Comparison of ENCODE assay signal across 1 cellular context in genomic region chr5:75717082-75717922, GRCh38.
TF ChIP-seq lines count a peak whose summit lies in the region.

Gene POC5 (minus strand): TSS chr5:75717437. CDS start chr5:75712937, 4,500 bp downstream.

TF ChIP-seq in GM12878, 131 proteins besides CTCF, POLR2A, EP300 and RAD21 (continued from another document):
- TF ChIP-seq, protein P1, sequence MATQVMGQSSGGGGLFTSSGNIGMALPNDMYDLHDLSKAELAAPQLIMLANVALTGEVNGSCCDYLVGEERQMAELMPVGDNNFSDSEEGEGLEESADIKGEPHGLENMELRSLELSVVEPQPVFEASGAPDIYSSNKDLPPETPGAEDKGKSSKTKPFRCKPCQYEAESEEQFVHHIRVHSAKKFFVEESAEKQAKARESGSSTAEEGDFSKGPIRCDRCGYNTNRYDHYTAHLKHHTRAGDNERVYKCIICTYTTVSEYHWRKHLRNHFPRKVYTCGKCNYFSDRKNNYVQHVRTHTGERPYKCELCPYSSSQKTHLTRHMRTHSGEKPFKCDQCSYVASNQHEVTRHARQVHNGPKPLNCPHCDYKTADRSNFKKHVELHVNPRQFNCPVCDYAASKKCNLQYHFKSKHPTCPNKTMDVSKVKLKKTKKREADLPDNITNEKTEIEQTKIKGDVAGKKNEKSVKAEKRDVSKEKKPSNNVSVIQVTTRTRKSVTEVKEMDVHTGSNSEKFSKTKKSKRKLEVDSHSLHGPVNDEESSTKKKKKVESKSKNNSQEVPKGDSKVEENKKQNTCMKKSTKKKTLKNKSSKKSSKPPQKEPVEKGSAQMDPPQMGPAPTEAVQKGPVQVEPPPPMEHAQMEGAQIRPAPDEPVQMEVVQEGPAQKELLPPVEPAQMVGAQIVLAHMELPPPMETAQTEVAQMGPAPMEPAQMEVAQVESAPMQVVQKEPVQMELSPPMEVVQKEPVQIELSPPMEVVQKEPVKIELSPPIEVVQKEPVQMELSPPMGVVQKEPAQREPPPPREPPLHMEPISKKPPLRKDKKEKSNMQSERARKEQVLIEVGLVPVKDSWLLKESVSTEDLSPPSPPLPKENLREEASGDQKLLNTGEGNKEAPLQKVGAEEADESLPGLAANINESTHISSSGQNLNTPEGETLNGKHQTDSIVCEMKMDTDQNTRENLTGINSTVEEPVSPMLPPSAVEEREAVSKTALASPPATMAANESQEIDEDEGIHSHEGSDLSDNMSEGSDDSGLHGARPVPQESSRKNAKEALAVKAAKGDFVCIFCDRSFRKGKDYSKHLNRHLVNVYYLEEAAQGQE (IDR thresholded peaks at IDR 0.05; ENCODE audit: low read depth, low read length) = 0 out of 2 replicates have a peak, but pooled peaks have one; percentile 22
- TF ChIP-seq EED (IDR thresholded peaks at IDR 0.05; ENCODE audit: low read depth) (peak; percentile 74), MYB (IDR thresholded peaks at IDR 0.05; ENCODE audit: borderline replicate concordance, low read depth, low read length) (no peak), MEF2A (IDR thresholded peaks at IDR 0.05; ENCODE audit: insufficient read depth, low read depth, low read length) (no peak)
- TF ChIP-seq, protein P2, sequence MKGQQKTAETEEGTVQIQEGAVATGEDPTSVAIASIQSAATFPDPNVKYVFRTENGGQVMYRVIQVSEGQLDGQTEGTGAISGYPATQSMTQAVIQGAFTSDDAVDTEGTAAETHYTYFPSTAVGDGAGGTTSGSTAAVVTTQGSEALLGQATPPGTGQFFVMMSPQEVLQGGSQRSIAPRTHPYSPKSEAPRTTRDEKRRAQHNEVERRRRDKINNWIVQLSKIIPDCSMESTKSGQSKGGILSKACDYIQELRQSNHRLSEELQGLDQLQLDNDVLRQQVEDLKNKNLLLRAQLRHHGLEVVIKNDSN (IDR thresholded peaks at IDR 0.05; ENCODE audit: borderline replicate concordance, extremely low read length, insufficient read depth, low read depth, low read length) = no peak
TF ChIP-seq in GM12878: peak in this region for 64.
